ENCODE assay signal across 8 cellular contexts in the genomic region with DNA sequence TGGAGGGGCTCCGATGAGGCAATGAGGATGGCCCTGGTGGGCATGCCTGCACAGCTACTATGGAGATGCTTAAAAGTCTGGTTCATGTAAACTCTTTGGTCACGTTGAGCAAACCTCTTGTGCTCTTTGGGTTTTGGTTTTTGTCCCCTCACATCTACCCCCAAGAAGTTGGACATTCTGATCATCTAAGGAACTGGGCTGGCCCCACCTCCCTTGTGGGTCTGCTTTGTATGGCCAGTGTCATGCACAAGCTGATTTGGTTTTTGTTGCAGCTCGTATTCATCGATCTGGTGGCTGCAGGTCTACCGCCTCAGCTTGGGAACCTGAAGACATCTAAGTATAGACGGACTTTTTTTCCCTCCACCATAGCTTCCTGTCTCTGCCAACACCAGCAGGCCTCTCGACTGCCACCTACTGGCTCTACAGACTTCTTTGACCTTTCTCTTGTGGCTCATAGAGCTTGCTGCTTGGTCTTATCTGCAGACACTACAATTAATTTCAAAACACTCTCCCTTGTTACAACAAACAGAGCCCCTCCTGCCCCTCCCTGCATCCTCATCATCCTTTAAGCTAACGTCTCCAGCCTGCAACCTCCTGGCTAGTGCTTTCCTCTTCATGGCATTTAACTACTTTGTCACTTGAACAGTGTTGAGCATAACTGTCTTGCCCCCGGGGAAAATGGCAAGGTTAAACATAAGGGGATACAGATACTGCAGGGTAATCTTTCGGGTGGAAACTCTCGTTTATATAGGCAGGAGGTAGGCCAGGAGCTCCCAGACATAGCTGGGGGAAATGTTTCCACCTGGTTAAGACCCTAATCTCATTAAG. TPM values are rescaled to one million over a fixed set of nuclear protein-coding genes. Genes with fewer than 3 reads are reported as not detected.
DNase-seq lines count a peak whose midpoint lies in the region; ATAC-seq, FAIRE-seq and TF ChIP-seq lines count a peak whose summit lies in the region.

No MANE protein-coding gene starts in this region.

- TF ChIP-seq CTCF in SU-DHL-6 (IDR thresholded peaks at IDR 0.05; ENCODE audit: insufficient read depth, low read length, poor library complexity, severe bottlenecking) = peak; percentile 67

- no peaks in the 10 kb centered on the region for H3K79me2 ChIP-seq in SU-DHL-6 (ENCODE audit: insufficient read depth, low read length)

- no peak overlapping the region for H2AFZ ChIP-seq in SU-DHL-6 (ENCODE audit: low read depth, low read length, severe bottlenecking)

- DNase-seq in GM12892 (ENCODE audit: insufficient read length) = peak; percentile 40
- DNase-seq in NCI-H1105 treated with DMSO at 0.1 percent for 48 hours (lab: John Stamatoyannopoulos, UW) = peak; percentile 82
- DNase-seq in activated naive CD8-positive, alpha-beta T cell treated with anti-CD3 and anti-CD28 coated beads, Interleukin-2, amount 10 ng/mL, durations not matched to agents 7 days and 5 days = peak; percentile 57
- peak; percentile 83 for DNase-seq in cardiac septum (ENCODE audit: low spot score)
- peak; percentile 78 for DNase-seq in putamen (ENCODE audit: low spot score)

- H3K4me2 ChIP-seq in SU-DHL-6 (ENCODE audit: low read depth, low read length, poor library complexity, severe bottlenecking) = peak overlapping the region; percentile 2

- peak overlapping the region; percentile 48 for H3K4me3 Mint-ChIP-seq in activated naive CD8-positive, alpha-beta T cell treated with anti-CD3 and anti-CD28 coated beads, Interleukin-2, amount 10 ng/mL, durations not matched to agents 7 days and 5 days

- 0 out of 2 replicates have a peak, but pooled peaks cover 2% of the 10 kb centered on the region for H3K36me3 ChIP-seq in SU-DHL-6 (ENCODE audit: low read length)

- no peaks in the 10 kb centered on the region for H3F3A ChIP-seq in SU-DHL-6 (ENCODE audit: insufficient read depth)

- H3K9me3 ChIP-seq in SU-DHL-6 (ENCODE audit: insufficient read depth, low read length) = no peaks in the 10 kb centered on the region

- no peaks in the 10 kb centered on the region for H3K9me2 ChIP-seq in SU-DHL-6 (replicated peaks; ENCODE audit: insufficient read depth, low read length)

- ATAC-seq in HG02759 (IDR thresholded peaks at IDR 0.05; ENCODE audit: unreplicated experiment) (peak; percentile 89), HG03469 (IDR thresholded peaks at IDR 0.05; ENCODE audit: unreplicated experiment) (no peak)
- ATAC-seq in activated naive CD8-positive, alpha-beta T cell treated with anti-CD3 and anti-CD28 coated beads, Interleukin-2, amount 10 ng/mL, durations not matched to agents 7 days and 5 days (ENCODE audit: low read depth) = peak; percentile 93

- peaks cover 10% of the 10 kb centered on the region for H3K36me3 Mint-ChIP-seq in activated naive CD8-positive, alpha-beta T cell treated with anti-CD3 and anti-CD28 coated beads, Interleukin-2, amount 10 ng/mL, durations not matched to agents 7 days and 5 days

- H3K27me3 Mint-ChIP-seq in activated naive CD8-positive, alpha-beta T cell treated with anti-CD3 and anti-CD28 coated beads, Interleukin-2, amount 10 ng/mL, durations not matched to agents 7 days and 5 days = peaks cover 1% of the 10 kb centered on the region

- H3K4me1 Mint-ChIP-seq in activated naive CD8-positive, alpha-beta T cell treated with anti-CD3 and anti-CD28 coated beads, Interleukin-2, amount 10 ng/mL, durations not matched to agents 7 days and 5 days = peaks cover 9% of the 10 kb centered on the region

- FAIRE-seq in GM12892 (lab: Jason Lieb, UNC) = peak; percentile 90

- peak; percentile 30; the same call in 1 of the 2 replicates for TF ChIP-seq POLR2A in GM12892 (IDR thresholded peaks at IDR 0.05; ENCODE audit: low read depth, low read length)

- no peak overlapping the region for H3K4me3 ChIP-seq in SU-DHL-6 (ENCODE audit: insufficient read depth, low read length, poor library complexity, severe bottlenecking)

- H3K27me3 ChIP-seq in SU-DHL-6 (ENCODE audit: low read length) = no peaks in the 10 kb centered on the region

- no peaks in the 10 kb centered on the region for H3K9me3 Mint-ChIP-seq in activated naive CD8-positive, alpha-beta T cell treated with anti-CD3 and anti-CD28 coated beads, Interleukin-2, amount 10 ng/mL, durations not matched to agents 7 days and 5 days

- no peak overlapping the region for H3K27ac ChIP-seq in SU-DHL-6 (ENCODE audit: low read depth, low read length)

- H3K9ac ChIP-seq in SU-DHL-6 (ENCODE audit: low read length) = no peak overlapping the region

- POLR2A ChIA-PET in activated naive CD8-positive, alpha-beta T cell treated with anti-CD3 and anti-CD28 coated beads, Interleukin-2, amount 10 ng/mL, durations not matched to agents 7 days and 5 days (lab: Charles Lee) = interaction anchor here (0.7 to 1.3 kb wide), 4 partner anchors 35 to 902 kb away, joined by 3 to 6 read pairs (median 4); partner anchors contain the start of genes NCBP1, TMOD1 and TSTD2

- intact Hi-C loops in cardiac septum (cut with DNase I) = loop anchor here (1.0 to 5.0 kb wide), 3 partner anchors 41 to 186 kb away; partner anchors contain the start of gene TDRD7

- peak overlapping the region; percentile 53 for H3K27ac Mint-ChIP-seq in activated naive CD8-positive, alpha-beta T cell treated with anti-CD3 and anti-CD28 coated beads, Interleukin-2, amount 10 ng/mL, durations not matched to agents 7 days and 5 days

- no peaks in the 10 kb centered on the region for H4K20me1 ChIP-seq in SU-DHL-6 (ENCODE audit: low read depth, low read length)

RNA-seq across cellular contexts. Expression of gene TSTD2, which starts 34.5 kb away (rescaled TPM):
- 10.1 TPM for polyA plus RNA-seq in GM12892 (2012; ENCODE audit: missing spikeins)
- 10 to 100 TPM; 17.0 to 19.6 TPM for total RNA-seq in activated naive CD8-positive, alpha-beta T cell treated with anti-CD3 and anti-CD28 coated beads, Interleukin-2, amount 10 ng/mL, durations not matched to agents 7 days and 5 days
- total RNA-seq in cardiac septum = 20.8 TPM

RNA-seq across cellular contexts. Expression of gene NCBP1, which starts 34.9 kb away (rescaled TPM):
- 26.0 TPM for polyA plus RNA-seq in GM12892 (2012; ENCODE audit: missing spikeins)
- total RNA-seq in activated naive CD8-positive, alpha-beta T cell treated with anti-CD3 and anti-CD28 coated beads, Interleukin-2, amount 10 ng/mL, durations not matched to agents 7 days and 5 days = 10 to 100 TPM; 37.3 to 41.3 TPM
- total RNA-seq in cardiac septum = 18.5 TPM
